In the genomic region with DNA sequence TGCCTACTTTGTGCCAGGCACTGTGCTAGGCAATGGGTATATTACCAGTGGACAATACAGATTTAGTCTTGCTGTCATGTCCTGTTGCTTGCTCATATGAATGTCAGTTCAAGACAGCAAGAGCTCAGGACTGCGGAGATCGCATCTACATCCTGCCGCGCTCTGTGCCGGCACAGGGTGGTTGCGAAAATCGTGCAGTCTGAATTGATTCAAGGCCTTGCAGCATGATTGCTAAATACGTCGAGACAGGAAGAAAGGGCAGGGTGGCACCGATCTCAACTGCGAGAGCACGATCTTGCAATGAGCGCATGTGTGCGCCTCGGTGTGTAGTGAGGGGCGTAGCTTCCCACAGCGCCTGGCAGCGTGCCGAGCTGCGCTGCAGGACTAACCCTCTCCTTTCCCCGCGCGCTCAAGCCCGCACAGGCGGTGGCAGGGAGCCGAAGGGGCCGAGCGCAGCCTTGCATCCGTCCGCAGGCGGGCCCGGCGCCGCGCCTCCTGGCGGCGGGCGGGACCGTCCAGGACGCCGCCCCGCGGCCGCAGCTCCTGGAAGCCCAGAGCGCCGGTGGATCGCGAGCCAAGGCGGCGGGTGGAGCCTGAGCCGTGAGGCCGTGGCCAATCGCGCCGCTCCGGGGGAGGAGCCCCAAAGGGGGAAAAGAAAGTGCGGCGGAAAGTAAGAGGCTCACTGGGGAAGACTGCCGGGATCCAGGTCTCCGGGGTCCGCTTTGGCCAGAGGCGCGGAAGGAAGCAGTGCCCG, we compare ENCODE assay signal across 8 cellular contexts. TPM values are rescaled to one million over a fixed set of nuclear protein-coding genes. Genes with fewer than 3 reads are reported as not detected.
A peak's percentile ranks its signal among the peaks of the same experiment; 100 is the strongest.
DNase-seq lines count a peak whose midpoint lies in the region; ATAC-seq and TF ChIP-seq lines count a peak whose summit lies in the region.

A gene with protein sequence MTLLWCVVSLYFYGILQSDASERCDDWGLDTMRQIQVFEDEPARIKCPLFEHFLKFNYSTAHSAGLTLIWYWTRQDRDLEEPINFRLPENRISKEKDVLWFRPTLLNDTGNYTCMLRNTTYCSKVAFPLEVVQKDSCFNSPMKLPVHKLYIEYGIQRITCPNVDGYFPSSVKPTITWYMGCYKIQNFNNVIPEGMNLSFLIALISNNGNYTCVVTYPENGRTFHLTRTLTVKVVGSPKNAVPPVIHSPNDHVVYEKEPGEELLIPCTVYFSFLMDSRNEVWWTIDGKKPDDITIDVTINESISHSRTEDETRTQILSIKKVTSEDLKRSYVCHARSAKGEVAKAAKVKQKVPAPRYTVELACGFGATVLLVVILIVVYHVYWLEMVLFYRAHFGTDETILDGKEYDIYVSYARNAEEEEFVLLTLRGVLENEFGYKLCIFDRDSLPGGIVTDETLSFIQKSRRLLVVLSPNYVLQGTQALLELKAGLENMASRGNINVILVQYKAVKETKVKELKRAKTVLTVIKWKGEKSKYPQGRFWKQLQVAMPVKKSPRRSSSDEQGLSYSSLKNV (plus strand): TSS at position 677 of the 754 bp plus-strand sequence. CDS start 50,205 bp downstream, outside the sequence.

- DNase-seq in NCI-H2029 (lab: John Stamatoyannopoulos, UW) (peak; percentile 41), NCI-H2029 treated with DMSO at 0.1 percent for 48 hours (lab: John Stamatoyannopoulos, UW) (no peak), NCI-H1930 (lab: John Stamatoyannopoulos, UW) (peak; percentile 52 to 78), UCSD-AML1 (lab: John Stamatoyannopoulos, UW; ENCODE audit: unreplicated experiment) (peak; percentile 95), brain microvascular endothelial cell (peak; percentile 81)

- TF ChIP-seq CTCF in brain microvascular endothelial cell (IDR thresholded peaks at IDR 0.05; ENCODE audit: low read depth, low read length, missing control alignments): peak; percentile 31

- H3K27ac ChIP-seq in brain microvascular endothelial cell: peak within 1 kb of the TSS; percentile 21
- no peak within 1 kb of the TSS for H3K27ac ChIP-seq in iPS-18a (ENCODE audit: low read length)

- ATAC-seq in HG02973 (IDR thresholded peaks at IDR 0.05; ENCODE audit: unreplicated experiment): peak; percentile 99

- no peaks in the 10 kb centered on the region for H3K27me3 ChIP-seq in brain microvascular endothelial cell (replicated peaks)
- peaks cover 51% of the 10 kb centered on the region for H3K27me3 ChIP-seq in iPS-18a (ENCODE audit: control insufficient read depth, insufficient read depth, low read length)
- no peaks in the 10 kb centered on the region for H3K27me3 ChIP-seq in skeletal muscle satellite cell (ENCODE audit: control insufficient read depth, insufficient read depth, low read length)

- no peaks in the 10 kb centered on the region for H3K4me1 ChIP-seq in iPS-18a (ENCODE audit: control insufficient read depth, low read depth, low read length)
- H3K4me1 ChIP-seq in skeletal muscle satellite cell (ENCODE audit: control insufficient read depth, insufficient read depth, low read length): peaks cover 35% of the 10 kb centered on the region

- in situ Hi-C loops in brain microvascular endothelial cell (cut with HindIII; ENCODE audit: low pct_ligation_motif_present, low sequenced_read_pairs): no loop called here

- peak within 1 kb of the TSS; percentile 87 for H3K4me3 ChIP-seq in brain microvascular endothelial cell (ENCODE audit: low read depth, low read length)
- peak within 1 kb of the TSS; percentile 85 for H3K4me3 ChIP-seq in iPS-18a (ENCODE audit: low read length)
- H3K4me3 ChIP-seq in skeletal muscle satellite cell (ENCODE audit: low read length): peak within 1 kb of the TSS; percentile 83

- H3K9ac ChIP-seq in iPS-18a (ENCODE audit: low read length) (no peak within 1 kb of the TSS), skeletal muscle satellite cell (ENCODE audit: low read depth, low read length) (peak within 1 kb of the TSS; percentile 89)

- H3K9me3 ChIP-seq in iPS-18a (ENCODE audit: control insufficient read depth, low read depth, low read length) (no peaks in the 10 kb centered on the region), skeletal muscle satellite cell (replicated peaks; ENCODE audit: low read length) (no peaks in the 10 kb centered on the region)

- H3K36me3 ChIP-seq in brain microvascular endothelial cell (replicated peaks): no peaks in the 10 kb centered on the region
- H3K36me3 ChIP-seq in iPS-18a (ENCODE audit: control insufficient read depth, low read depth, low read length): no peaks in the 10 kb centered on the region
- no peaks in the 10 kb centered on the region for H3K36me3 ChIP-seq in skeletal muscle satellite cell (ENCODE audit: insufficient read depth, low read length)

- H3K4me2 ChIP-seq in skeletal muscle satellite cell (ENCODE audit: low read length): peak within 1 kb of the TSS; percentile 90

RNA-seq across cellular contexts. Expression of the gene that starts here (rescaled TPM):
- total RNA-seq in skeletal muscle satellite cell (2012; rRNA removed): 10.9 and 11.9 TPM in 2 replicates
